ENCODE assay signal across 9 cellular contexts in genomic region chr5:157816682-157817268, GRCh38. TPM values are rescaled to one million over a fixed set of nuclear protein-coding genes. Genes with fewer than 3 reads are reported as not detected.
DNase-seq lines count a peak whose midpoint lies in the region; FAIRE-seq and TF ChIP-seq lines count a peak whose summit lies in the region.
"Had no signal": no experiment of that assay in that cellular context is flagged by ENCODE, and none has a peak within 500 bp of the region (broad histone marks: within the 10 kb centered on the region; RNA-seq: fewer than 3 reads in every experiment).

No MANE protein-coding gene starts in this region.

- H3K4me3 Mint-ChIP-seq in activated CD4-positive, alpha-beta T cell treated with anti-CD3 and anti-CD28 coated beads, Interleukin-2, amount 10 ng/mL, durations not matched to agents 7 days and 5 days: no peak overlapping the region
- H3K4me3 Mint-ChIP-seq: memory B cell had no signal

- H3K9me2 ChIP-seq in SU-DHL-6 (replicated peaks; ENCODE audit: insufficient read depth, low read length): no peaks in the 10 kb centered on the region

- CTCF ChIA-PET in A673 (lab: Charles Lee): interaction anchor here (0.7 to 1.1 kb wide), 4 partner anchors 103 to 258 kb away, joined by 4 to 9 read pairs (median 4); no protein-coding TSS in a partner anchor
- CTCF ChIA-PET in activated CD4-positive, alpha-beta T cell treated with anti-CD3 and anti-CD28 coated beads, Interleukin-2, amount 10 ng/mL, durations not matched to agents 7 days and 5 days (lab: Charles Lee): interaction anchor here (1.0 to 1.4 kb wide), 4 partner anchors 12 to 132 kb away, joined by 3 to 4 read pairs (median 4); no protein-coding TSS in a partner anchor

- no peaks in the 10 kb centered on the region for H3K9me3 ChIP-seq in A673 (ENCODE audit: low read depth, low read length, poor library complexity, severe bottlenecking)
- no peaks in the 10 kb centered on the region for H3K9me3 ChIP-seq in SU-DHL-6 (ENCODE audit: insufficient read depth, low read length)

- H3K27ac ChIP-seq in A673 (ENCODE audit: low read depth, low read length, poor library complexity, severe bottlenecking) (no peak overlapping the region), SU-DHL-6 (ENCODE audit: low read depth, low read length) (peak overlapping the region; percentile 0; the same call in 1 of the 2 replicates)

- intact Hi-C loops in A673 (cut with micrococcal nuclease; ENCODE audit: unreplicated experiment): loop anchor here (2.0 to 10.0 kb wide), 4 partner anchors 102 to 358 kb away; no protein-coding TSS in a partner anchor

- H3K4me2 ChIP-seq in SU-DHL-6 (ENCODE audit: low read depth, low read length, poor library complexity, severe bottlenecking): peak overlapping the region; percentile 2

- POLR2A ChIA-PET in A673 (lab: Charles Lee; ENCODE audit: low non-redundant PET): no interaction called here
- POLR2A ChIA-PET in activated CD4-positive, alpha-beta T cell treated with anti-CD3 and anti-CD28 coated beads, Interleukin-2, amount 10 ng/mL, durations not matched to agents 7 days and 5 days (lab: Charles Lee): no interaction called here

- H3F3A ChIP-seq in SU-DHL-6 (ENCODE audit: insufficient read depth): peaks cover 22% of the 10 kb centered on the region

- H3K9me3 Mint-ChIP-seq in activated CD4-positive, alpha-beta T cell treated with anti-CD3 and anti-CD28 coated beads, Interleukin-2, amount 10 ng/mL, durations not matched to agents 7 days and 5 days: peaks cover under 1% of the 10 kb centered on the region
- H3K9me3 Mint-ChIP-seq: memory B cell had no signal

- H3K79me2 ChIP-seq in SU-DHL-6 (ENCODE audit: insufficient read depth, low read length): peaks cover 43% of the 10 kb centered on the region

- TF ChIP-seq CTCF in A673 (conservative IDR thresholded peaks at IDR 0.05; ENCODE audit: low read depth, low read length) (peak; percentile 61), SU-DHL-6 (IDR thresholded peaks at IDR 0.05; ENCODE audit: insufficient read depth, low read length, poor library complexity, severe bottlenecking) (peak; percentile 64)

- DNase-seq in A673 (ENCODE audit: low spot score) (peak; percentile 32), kidney glomerular epithelial cell (lab: John Stamatoyannopoulos, UW) (peak; percentile 10), mesenteric fat pad (ENCODE audit: low spot score) (no peak), mucosa of gallbladder (ENCODE audit: low spot score) (no peak)
- no peak for DNase-seq in activated CD4-positive, CD25-positive, alpha-beta regulatory T cell (lab: John Stamatoyannopoulos, UW)
- no peak for DNase-seq in activated CD4-positive, alpha-beta T cell treated with anti-CD3 and anti-CD28 coated beads, Interleukin-2, amount 10 ng/mL, durations not matched to agents 7 days and 5 days

- BruUV-seq in A673 (replicated peaks; lab: Mats Ljungman, UMichigan): no TSS peak

- H3K4me1 Mint-ChIP-seq in activated CD4-positive, alpha-beta T cell treated with anti-CD3 and anti-CD28 coated beads, Interleukin-2, amount 10 ng/mL, durations not matched to agents 7 days and 5 days: peaks cover 11% of the 10 kb centered on the region

- H3K27me3 Mint-ChIP-seq in activated CD4-positive, alpha-beta T cell treated with anti-CD3 and anti-CD28 coated beads, Interleukin-2, amount 10 ng/mL, durations not matched to agents 7 days and 5 days: no peaks in the 10 kb centered on the region
- H3K27me3 Mint-ChIP-seq: memory B cell had no signal

- no peak overlapping the region for H3K27ac Mint-ChIP-seq in activated CD4-positive, alpha-beta T cell treated with anti-CD3 and anti-CD28 coated beads, Interleukin-2, amount 10 ng/mL, durations not matched to agents 7 days and 5 days

- H3K27me3 ChIP-seq in A673 (replicated peaks; ENCODE audit: insufficient read depth, low read depth, low read length, poor library complexity) (no peaks in the 10 kb centered on the region), SU-DHL-6 (ENCODE audit: low read length) (no peaks in the 10 kb centered on the region)

- H3K36me3 ChIP-seq in A673 (ENCODE audit: insufficient read depth, low read length, poor library complexity, severe bottlenecking) (peaks cover 19% of the 10 kb centered on the region), SU-DHL-6 (ENCODE audit: low read length) (peaks cover 36% of the 10 kb centered on the region; the same call in 1 of the 2 replicates)

- peaks cover 25% of the 10 kb centered on the region for H3K36me3 Mint-ChIP-seq in activated CD4-positive, alpha-beta T cell treated with anti-CD3 and anti-CD28 coated beads, Interleukin-2, amount 10 ng/mL, durations not matched to agents 7 days and 5 days (ENCODE audit: low read depth)

- no peak overlapping the region for H2AFZ ChIP-seq in SU-DHL-6 (ENCODE audit: low read depth, low read length, severe bottlenecking)

- FAIRE-seq in G401.6 (lab: Jason Lieb, UNC): peak; percentile 95

- peaks cover 29% of the 10 kb centered on the region for H3K4me1 ChIP-seq in A673 (ENCODE audit: insufficient read depth, low read length, poor library complexity, severe bottlenecking)

- H4K20me1 ChIP-seq in SU-DHL-6 (ENCODE audit: low read depth, low read length): 0 out of 2 replicates have a peak, but pooled peaks cover 6% of the 10 kb centered on the region

- no peak overlapping the region for H3K9ac ChIP-seq in SU-DHL-6 (ENCODE audit: low read length)

- no peak overlapping the region for H3K4me3 ChIP-seq in A673 (ENCODE audit: low read depth, low read length, poor library complexity, severe bottlenecking)
- no peak overlapping the region for H3K4me3 ChIP-seq in SU-DHL-6 (ENCODE audit: insufficient read depth, low read length, poor library complexity, severe bottlenecking)

RNA-seq across cellular contexts. Expression of gene CLINT1, which starts 42.2 kb away (rescaled TPM):
- total RNA-seq in A673 (2021) (69.6 and 71.4 TPM in 2 replicates), mesenteric fat pad (74.6 TPM), mucosa of gallbladder (166 TPM)
- 10 to 100 TPM; 68.4 to 77.4 TPM for total RNA-seq in activated CD4-positive, alpha-beta T cell treated with anti-CD3 and anti-CD28 coated beads, Interleukin-2, amount 10 ng/mL, durations not matched to agents 7 days and 5 days

Comparison
In these comparisons a context has a peak if more than half of its experiments do, and no peak if none do; other contexts are left out.
1. DNase-seq: peak in A673 (single experiment) and kidney glomerular epithelial cell (single experiment); none in activated CD4-positive, CD25-positive, alpha-beta regulatory T cell (0 of 4), activated CD4-positive, alpha-beta T cell treated with anti-CD3 and anti-CD28 coated beads, Interleukin-2, amount 10 ng/mL, durations not matched to agents 7 days and 5 days (single experiment), mesenteric fat pad (single experiment) and mucosa of gallbladder (single experiment).